ENCODE assay signal across 8 cellular contexts in genomic region chr22:41966607-41967240, GRCh38. TPM values are rescaled to one million over a fixed set of nuclear protein-coding genes. Genes with fewer than 3 reads are reported as not detected.
A peak's percentile ranks its signal among the peaks of the same experiment; 100 is the strongest.
DNase-seq lines count a peak whose midpoint lies in the region; ATAC-seq lines count a peak whose summit lies in the region.

No MANE protein-coding gene starts in this region.

- H3K9me2 ChIP-seq in Karpas-422 (replicated peaks; ENCODE audit: insufficient read depth, low read length), result no peaks in the 10 kb centered on the region

- no peak overlapping the region for H3K9ac ChIP-seq in Karpas-422 (ENCODE audit: low read length)

- H2AFZ ChIP-seq in Karpas-422 (ENCODE audit: low read length), result no peak overlapping the region

- no peaks in the 10 kb centered on the region for H3K4me1 ChIP-seq in Karpas-422 (ENCODE audit: low read length)

- H3K9me3 ChIP-seq in Karpas-422 (ENCODE audit: low read length), result no peaks in the 10 kb centered on the region

- ATAC-seq in HG03139 (IDR thresholded peaks at IDR 0.05; ENCODE audit: unreplicated experiment), result no peak
- ATAC-seq in GM21423 (IDR thresholded peaks at IDR 0.05; ENCODE audit: unreplicated experiment), result no peak

- DNase-seq in activated CD4-positive, alpha-beta T cell treated with anti-CD3 and anti-CD28 coated beads for 4 hours, result peak; percentile 31 to 43
- no peak for DNase-seq in activated CD4-positive, alpha-beta T cell treated with anti-CD3 and anti-CD28 coated beads for 1 hour
- DNase-seq in Karpas-422, result peak; percentile 88
- peak; percentile 85 for DNase-seq in SW480 (ENCODE audit: low spot score)
- DNase-seq in dedifferentiated amniotic fluid mesenchymal stem cell (ENCODE audit: extremely low spot score), result peak; percentile 93
- peak; percentile 78 to 92 for DNase-seq in lung microvascular endothelial cell (ENCODE audit: low read depth in 2 of 2)

- no peaks in the 10 kb centered on the region for H4K20me1 ChIP-seq in Karpas-422 (ENCODE audit: insufficient read depth, low read depth, low read length)

- H3K4me2 ChIP-seq in Karpas-422 (ENCODE audit: low read depth, low read length, poor library complexity, severe bottlenecking), result no peak overlapping the region

- H3K27me3 ChIP-seq in Karpas-422 (ENCODE audit: low read length), result no peaks in the 10 kb centered on the region

- no peaks in the 10 kb centered on the region for H3K79me2 ChIP-seq in Karpas-422 (ENCODE audit: low read length)

- H3K36me3 ChIP-seq in Karpas-422 (ENCODE audit: insufficient read depth, low read length), result no peaks in the 10 kb centered on the region

- H3K27ac ChIP-seq in Karpas-422 (ENCODE audit: low read length), result no peak overlapping the region

- no peak overlapping the region for H3K4me3 ChIP-seq in Karpas-422 (ENCODE audit: low read length)

RNA-seq across cellular contexts. Expression of gene SEPTIN3, which starts 2.5 kb away (rescaled TPM):
- not detected in 2 replicates for total RNA-seq in Karpas-422 (2014; rRNA removed; shearing (Covaris generic); ENCODE audit: low replicate concordance)
- under 0.01 TPM in 2 replicates for total RNA-seq in lung microvascular endothelial cell

RNA-seq across cellular contexts. Expression of gene CENPM, which starts 19.8 kb away (rescaled TPM):
- 83.8 and 108 TPM in 2 replicates for total RNA-seq in Karpas-422 (2014; rRNA removed; shearing (Covaris generic); ENCODE audit: low replicate concordance)
- 5.4 and 15.9 TPM in 2 replicates for total RNA-seq in lung microvascular endothelial cell

RNA-seq across cellular contexts. Expression of gene WBP2NL, which starts 31.9 kb away (rescaled TPM):
- 0.19 and 0.43 TPM in 2 replicates for total RNA-seq in Karpas-422 (2014; rRNA removed; shearing (Covaris generic); ENCODE audit: low replicate concordance)
- not detected in 2 replicates for total RNA-seq in lung microvascular endothelial cell

RNA-seq across cellular contexts. Expression of gene TNFRSF13C, which starts 40.1 kb away (rescaled TPM):
- 130 and 141 TPM in 2 replicates for total RNA-seq in Karpas-422 (2014; rRNA removed; shearing (Covaris generic); ENCODE audit: low replicate concordance)
- under 0.01 TPM in 1 of 2 replicates, not detected in the other for total RNA-seq in lung microvascular endothelial cell
